In genomic region chr15:82534457-82534861, GRCh38 we compare ENCODE assay signal across 1 cellular context.
TF ChIP-seq lines count a peak whose summit lies in the region.

No MANE protein-coding gene starts in this region.

TF ChIP-seq in H1, 55 proteins besides CTCF, POLR2A, EP300 and RAD21:
- peak; percentile 64; the same call in 1 of the 2 replicates for TF ChIP-seq KDM1A (IDR thresholded peaks at IDR 0.05; ENCODE audit: borderline replicate concordance, low read length)
